Comparison of ENCODE assay signal across 14 cellular contexts in genomic region chr1:43239484-43239883, GRCh38. TPM values are rescaled to one million over a fixed set of nuclear protein-coding genes. Genes with fewer than 3 reads are reported as not detected.
DNase-seq lines count a peak whose midpoint lies in the region; ATAC-seq and TF ChIP-seq lines count a peak whose summit lies in the region.
"Had no signal": no experiment of that assay in that cellular context is flagged by ENCODE, and none has a peak within 500 bp of the region (broad histone marks: within the 10 kb centered on the region; RNA-seq: fewer than 3 reads in every experiment).

No MANE protein-coding gene starts in this region.

- peaks cover 0 to 3% (median 0%) of the 10 kb centered on the region in 3 donors for H3K36me3 Mint-ChIP-seq in naive thymus-derived CD8-positive, alpha-beta T cell
- H3K36me3 Mint-ChIP-seq in CD8-positive, alpha-beta T cell = no peaks in the 10 kb centered on the region

- H3K4me1 ChIP-seq in mucosa of descending colon (ENCODE audit: low read depth) = peaks cover 15% of the 10 kb centered on the region
- no peaks in the 10 kb centered on the region for H3K4me1 ChIP-seq in CD8-positive, alpha-beta T cell (ENCODE audit: insufficient read depth, low read length)
- H3K4me1 ChIP-seq: uterus had no signal

- peaks cover 1 to 13% (median 4%) of the 10 kb centered on the region in 5 donors for H3K27me3 Mint-ChIP-seq in naive thymus-derived CD8-positive, alpha-beta T cell
- peaks cover 4% of the 10 kb centered on the region for H3K27me3 Mint-ChIP-seq in CD8-positive, alpha-beta T cell (ENCODE audit: low read depth)

- H3K4me1 Mint-ChIP-seq in naive thymus-derived CD8-positive, alpha-beta T cell = peaks cover 0 to 23% (median 0%) of the 10 kb centered on the region in 4 donors
- H3K4me1 Mint-ChIP-seq in CD8-positive, alpha-beta T cell (ENCODE audit: low read depth) = no peaks in the 10 kb centered on the region

- H3K27ac ChIP-seq in CD8-positive, alpha-beta T cell (ENCODE audit: low read depth, low read length) = no peak overlapping the region
- H3K27ac ChIP-seq: uterus had no signal

- peak overlapping the region in 2 of 10 donors; percentile 4 to 62 for H3K27ac Mint-ChIP-seq in naive thymus-derived CD8-positive, alpha-beta T cell
- H3K27ac Mint-ChIP-seq in CD8-positive, alpha-beta T cell = no peak overlapping the region

- POLR2A ChIA-PET in naive thymus-derived CD8-positive, alpha-beta T cell (lab: Charles Lee) = no interaction called here
- POLR2A ChIA-PET in CD8-positive, alpha-beta T cell (lab: Charles Lee) = no interaction called here

- intact Hi-C loops in mucosa of descending colon (cut with DNase I, micrococcal nuclease) = loop anchor here in 1 of 2 donors (10.0 kb wide), 1 partner anchor 175 kb away; no protein-coding TSS in a partner anchor
- intact Hi-C loops in CD8-positive, alpha-beta T cell (cut with DNase I, micrococcal nuclease) = no loop called here

- H3K9me3 Mint-ChIP-seq in naive thymus-derived CD8-positive, alpha-beta T cell = peaks cover 0 to 7% (median 0%) of the 10 kb centered on the region in 9 donors
- no peaks in the 10 kb centered on the region for H3K9me3 Mint-ChIP-seq in CD8-positive, alpha-beta T cell

- H3K4me3 Mint-ChIP-seq in naive thymus-derived CD8-positive, alpha-beta T cell = no peak overlapping the region
- no peak overlapping the region for H3K4me3 Mint-ChIP-seq in CD8-positive, alpha-beta T cell

- DNase-seq in Kasumi-1 (lab: John Stamatoyannopoulos, UW) (peak; percentile 30 to 32), mucosa of descending colon (no peak), cerebellar cortex (ENCODE audit: low spot score) (no peak)
- DNase-seq in naive thymus-derived CD8-positive, alpha-beta T cell = no peak
- DNase-seq in CD8-positive, alpha-beta T cell = no peak
- DNase-seq: activated gamma-delta T cell treated with Interleukin-2 at 50 U/mL for 16 hours; effector CD4-positive, alpha-beta T cell; NCI-H226; uterus had no signal

- TF ChIP-seq CTCF in mucosa of descending colon (IDR thresholded peaks at IDR 0.05) = no peak
- TF ChIP-seq CTCF in CD8-positive, alpha-beta T cell (IDR thresholded peaks at IDR 0.05) = no peak

- H3K27me3 ChIP-seq in CD8-positive, alpha-beta T cell (ENCODE audit: insufficient read depth, low read length) = no peaks in the 10 kb centered on the region
- H3K27me3 ChIP-seq: uterus had no signal

- no peaks in the 10 kb centered on the region for H3K36me3 ChIP-seq in mucosa of descending colon (ENCODE audit: low read depth)
- no peaks in the 10 kb centered on the region for H3K36me3 ChIP-seq in CD8-positive, alpha-beta T cell (ENCODE audit: insufficient read depth, low read length)
- H3K36me3 ChIP-seq: uterus had no signal

- ATAC-seq in GM18873 (IDR thresholded peaks at IDR 0.05; ENCODE audit: low FRiP score, unreplicated experiment) = peak; percentile 76
- peak; percentile 59 for ATAC-seq in HG02588 (IDR thresholded peaks at IDR 0.05; ENCODE audit: unreplicated experiment)
- ATAC-seq in mucosa of descending colon = peak; percentile 20
- ATAC-seq in GM18519 (IDR thresholded peaks at IDR 0.05; ENCODE audit: low FRiP score, unreplicated experiment) = no peak
- ATAC-seq in naive thymus-derived CD8-positive, alpha-beta T cell = no peak
- no peak for ATAC-seq in CD8-positive, alpha-beta T cell

- H3K4me3 ChIP-seq in mucosa of descending colon = no peak overlapping the region
- H3K4me3 ChIP-seq in CD8-positive, alpha-beta T cell (ENCODE audit: low read depth, low read length) = no peak overlapping the region
- H3K4me3 ChIP-seq: uterus had no signal

- no peaks in the 10 kb centered on the region for H3K9me3 ChIP-seq in mucosa of descending colon
- H3K9me3 ChIP-seq in CD8-positive, alpha-beta T cell (ENCODE audit: low read length) = no peaks in the 10 kb centered on the region
- H3K9me3 ChIP-seq: uterus had no signal

- CTCF ChIA-PET in CD8-positive, alpha-beta T cell (lab: Charles Lee) = interaction anchor here (1.4 to 2.4 kb wide), 2 partner anchors 174 to 176 kb away, joined by 3 to 8 read pairs; no protein-coding TSS in a partner anchor

RNA-seq across cellular contexts. Expression of gene TMEM125, which starts 30.3 kb away (rescaled TPM):
- 10 to 100 TPM; 31.9 to 71.6 (median 40.6) TPM for total RNA-seq in mucosa of descending colon
- total RNA-seq in naive thymus-derived CD8-positive, alpha-beta T cell = not detected
- under 1 TPM in 2 of 3 donors, not detected in 1; 0.23 to 0.33 TPM for polyA plus RNA-seq in naive thymus-derived CD8-positive, alpha-beta T cell
- total RNA-seq in CD8-positive, alpha-beta T cell = not detected
- total RNA-seq: T-helper 1 cell treated with Interleukin-12 subunit alpha and Interleukin-12 subunit beta and Interleukin-4 antibody, amounts not matched to agents 30 ng/mL and 1 ng/mL, for 36 hours had no signal
- polyA plus RNA-seq: neural cell had no signal

RNA-seq across cellular contexts. Expression of gene C1orf210, which starts 45.9 kb away (rescaled TPM):
- total RNA-seq in mucosa of descending colon = 100 to 1,000 TPM in 1 of 3 donors, 10 to 100 TPM in 2; 33.1 to 102 (median 63.3) TPM
- not detected for total RNA-seq in naive thymus-derived CD8-positive, alpha-beta T cell
- under 1 TPM in 1 of 3 donors, not detected in 2; 0.13 TPM for polyA plus RNA-seq in naive thymus-derived CD8-positive, alpha-beta T cell
- not detected for total RNA-seq in CD8-positive, alpha-beta T cell
- total RNA-seq: T-helper 1 cell treated with Interleukin-12 subunit alpha and Interleukin-12 subunit beta and Interleukin-4 antibody, amounts not matched to agents 30 ng/mL and 1 ng/mL, for 36 hours had no signal
- polyA plus RNA-seq: neural cell had no signal

Comparison
In these comparisons a context has a peak if more than half of its experiments do, and no peak if none do; other contexts are left out.
1. ATAC-seq: peak in GM18873 (single experiment), HG02588 (single experiment) and mucosa of descending colon (single experiment); none in GM18519 (single experiment), naive thymus-derived CD8-positive, alpha-beta T cell (0 of 2) and CD8-positive, alpha-beta T cell (single experiment).
2. DNase-seq: peak in Kasumi-1 (2 of 2); none in mucosa of descending colon (0 of 3), naive thymus-derived CD8-positive, alpha-beta T cell (0 of 10), cerebellar cortex (single experiment) and CD8-positive, alpha-beta T cell (0 of 7).
3. RNA of gene TMEM125, which starts 30.3 kb away (total RNA-seq): 31.9 to 71.6 TPM in mucosa of descending colon; not detected in naive thymus-derived CD8-positive, alpha-beta T cell and not detected in CD8-positive, alpha-beta T cell; every median in the first group is over 10 times any median in the second.
4. RNA of gene C1orf210, which starts 45.9 kb away (total RNA-seq): 33.1 to 102 TPM in mucosa of descending colon; not detected in naive thymus-derived CD8-positive, alpha-beta T cell and not detected in CD8-positive, alpha-beta T cell; every median in the first group is over 10 times any median in the second.